Comparison of ENCODE assay signal across 1 cellular context in genomic region chr16:87828071-87828971, GRCh38.
TF ChIP-seq lines count a peak whose summit lies in the region.

No MANE protein-coding gene starts in this region.

TF ChIP-seq in HepG2, 621 proteins besides CTCF, POLR2A, EP300 and RAD21 (continued from another document):
- peak; percentile 25; the same call in 1 of the 2 replicates for TF ChIP-seq ZNF574 (CRISPR knock-in tag; IDR thresholded peaks at IDR 0.05)
- peak; percentile 91 for TF ChIP-seq RBM22 (optimal IDR thresholded peaks at IDR 0.05; ENCODE audit: low read length)
- TF ChIP-seq ZNF605 (CRISPR knock-in tag; IDR thresholded peaks at IDR 0.05): no peak
- 0 out of 2 replicates have a peak, but pooled peaks have one; percentile 17 for TF ChIP-seq POLR2AphosphoS2 (IDR thresholded peaks at IDR 0.05; ENCODE audit: low read depth, low read length)
- TF ChIP-seq SP4 (CRISPR knock-in tag; IDR thresholded peaks at IDR 0.05): 0 out of 2 replicates have a peak, but pooled peaks have one; percentile 32
- TF ChIP-seq PATZ1 (CRISPR knock-in tag; IDR thresholded peaks at IDR 0.05): 0 out of 2 replicates have a peak, but pooled peaks have one; percentile 23
- TF ChIP-seq MED13 (CRISPR knock-in tag; IDR thresholded peaks at IDR 0.05): peak; percentile 23; the same call in 1 of the 2 replicates
